ENCODE assay signal across 8 cellular contexts in genomic region chr3:63976166-63976861, GRCh38. TPM values are rescaled to one million over a fixed set of nuclear protein-coding genes. Genes with fewer than 3 reads are reported as not detected.
DNase-seq lines count a peak whose midpoint lies in the region; ATAC-seq and TF ChIP-seq lines count a peak whose summit lies in the region.

No MANE protein-coding gene starts in this region.

- no peaks in the 10 kb centered on the region for H4K20me1 ChIP-seq in mammary epithelial cell (ENCODE audit: insufficient read depth, low read length)

- H3K27me3 ChIP-seq in mammary epithelial cell (ENCODE audit: insufficient read depth, low read length) (no peaks in the 10 kb centered on the region), muscle layer of duodenum (ENCODE audit: low read depth, low read length) (no peaks in the 10 kb centered on the region)

- H3K27ac ChIP-seq in mammary epithelial cell (ENCODE audit: insufficient read depth, low read depth, low read length), result peak overlapping the region; percentile 88
- peak overlapping the region; percentile 27 for H3K27ac ChIP-seq in muscle layer of duodenum (ENCODE audit: low read length)

- dilution Hi-C loops in mammary epithelial cell (cut with HindIII; ENCODE audit: low sequenced_read_pairs), result loop anchor here (5.0 kb wide), 1 partner anchor 64 kb away; the partner anchor contains the start of gene SCAANT1

- H3K4me2 ChIP-seq in mammary epithelial cell (ENCODE audit: insufficient read depth, low read depth, low read length), result peak overlapping the region; percentile 82

- WGBS in mammary epithelial cell (ENCODE audit: low coverage, missing lambda C conversion rate), result 47% methylated on average over 4 of the region's 4 CpGs

- H3K36me3 ChIP-seq in mammary epithelial cell (ENCODE audit: insufficient read depth, low read length), result peaks cover 5% of the 10 kb centered on the region
- peaks cover 14 to 16% of the 10 kb centered on the region in 2 donors for H3K36me3 ChIP-seq in muscle layer of duodenum (ENCODE audit: control insufficient read depth in 1 of 2, insufficient read depth in 2 of 2, low read length in 2 of 2)

- ATAC-seq in GM18868 (IDR thresholded peaks at IDR 0.05; ENCODE audit: unreplicated experiment), result no peak
- ATAC-seq in HG02642 (IDR thresholded peaks at IDR 0.05; ENCODE audit: poor library complexity, unreplicated experiment), result no peak

- no peak overlapping the region for H2AFZ ChIP-seq in mammary epithelial cell (ENCODE audit: low read depth, low read length)

- H3K4me3 ChIP-seq in AG09309 (ENCODE audit: control insufficient read depth, low read depth, low read length), result no peak overlapping the region
- H3K4me3 ChIP-seq in mammary epithelial cell (replicated peaks in 1 of 3; ENCODE audit: insufficient read depth in 1 of 3, low read depth in 2 of 3, low read length in 3 of 3), result no peak overlapping the region
- no peak overlapping the region for H3K4me3 ChIP-seq in muscle layer of duodenum (ENCODE audit: low read depth in 1 of 2, low read length in 2 of 2)

- in situ Hi-C loops in KBM-7 (cut with MboI; ENCODE audit: low pct_unique_long_range_greater_than_20kb, low sequenced_read_pairs), result no loop called here
- in situ Hi-C loops in mammary epithelial cell (cut with MboI; ENCODE audit: low sequenced_read_pairs in 2 of 2), result loop anchor here in 1 of 2 donors (25.0 kb wide), 1 partner anchor 639 kb away; no protein-coding TSS in a partner anchor

- DNase-seq in AG09309 (ENCODE audit: low read depth) (peak; percentile 93), KBM-7 (peak; percentile 27), mammary epithelial cell (peak; percentile 93), NCI-H1436 (lab: John Stamatoyannopoulos, UW) (no peak), NCI-H128 (lab: John Stamatoyannopoulos, UW; ENCODE audit: unreplicated experiment) (no peak)

- no TSS peak for BruUV-seq in mammary epithelial cell (replicated peaks; lab: Mats Ljungman, UMichigan)

- no peak for TF ChIP-seq CTCF in AG09309 (IDR thresholded peaks at IDR 0.05; ENCODE audit: control insufficient read depth, insufficient read depth, low read depth, low read length, missing control alignments)
- TF ChIP-seq CTCF in mammary epithelial cell (conservative IDR thresholded peaks at IDR 0.05 in 1 of 2, IDR thresholded peaks at IDR 0.05 in 1 of 2; ENCODE audit: extremely low read depth in 1 of 2, insufficient read depth in 1 of 2, low read depth in 1 of 2, low read length in 2 of 2), result no peak

- peak overlapping the region; percentile 64 for H3K9ac ChIP-seq in mammary epithelial cell (ENCODE audit: insufficient read depth, low read length)

- H3K9me3 ChIP-seq in mammary epithelial cell (replicated peaks; ENCODE audit: insufficient read depth, low read length) (no peaks in the 10 kb centered on the region), muscle layer of duodenum (ENCODE audit: control insufficient read depth in 1 of 2, low read length in 2 of 2) (no peaks in the 10 kb centered on the region)

- CTCF ChIA-PET in mammary epithelial cell (lab: Charles Lee; ENCODE audit: low non-redundant PET), result no interaction called here

- H3K4me1 ChIP-seq in mammary epithelial cell (ENCODE audit: insufficient read depth, low read length) (peaks cover 63% of the 10 kb centered on the region), muscle layer of duodenum (ENCODE audit: control insufficient read depth in 1 of 2, insufficient read depth in 2 of 2, low read length in 2 of 2) (peaks cover 10 to 43% of the 10 kb centered on the region in 2 donors)

- intact Hi-C loops in mammary epithelial cell (cut with micrococcal nuclease), result no loop called here

- H3K79me2 ChIP-seq in mammary epithelial cell (ENCODE audit: insufficient read depth, low read length), result peaks cover 65% of the 10 kb centered on the region

RNA-seq across cellular contexts. Expression of gene PSMD6, which starts 47.0 kb away (rescaled TPM):
- 10 to 100 TPM; 70.7 to 85.9 TPM for total RNA-seq in mammary epithelial cell
- polyA plus RNA-seq in mammary epithelial cell, result 75.2 TPM
- 28.0 TPM for polyA minus RNA-seq in mammary epithelial cell

Comparison
In these comparisons a context has a peak if more than half of its experiments do, and no peak if none do; other contexts are left out.
1. DNase-seq: peak in AG09309 (single experiment), KBM-7 (single experiment) and mammary epithelial cell (single experiment); none in NCI-H1436 (single experiment) and NCI-H128 (single experiment).